Comparison of ENCODE assay signal across 2 cellular contexts in the genomic region with DNA sequence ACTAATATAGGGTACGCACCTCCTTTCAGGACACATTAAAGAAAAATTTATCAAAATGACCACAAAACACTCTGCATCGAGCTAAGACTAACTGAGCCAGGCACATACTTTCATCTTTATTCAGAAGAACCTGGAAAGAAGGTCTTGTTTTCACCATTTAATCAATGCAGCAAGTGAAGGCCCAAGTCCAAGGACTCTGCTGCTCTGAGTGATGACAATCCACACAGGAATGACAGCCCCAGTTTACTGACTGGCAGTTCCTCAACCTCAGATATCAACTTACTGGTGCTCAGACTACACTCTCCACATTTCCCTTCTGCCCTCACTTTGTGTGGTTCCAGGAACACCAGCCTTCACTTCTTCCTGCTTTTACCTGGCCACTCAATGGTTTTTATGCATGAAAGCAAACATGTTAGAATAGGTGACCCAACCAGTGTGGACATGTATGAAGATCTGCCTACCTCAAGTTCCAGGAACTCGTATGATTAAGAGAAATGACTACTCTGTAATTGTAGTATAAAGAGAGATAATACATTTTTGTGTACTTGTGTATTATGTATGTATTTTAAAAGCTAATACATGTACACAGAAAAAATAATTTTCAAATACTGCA.
TF ChIP-seq lines count a peak whose summit lies in the region.

No MANE protein-coding gene starts in this region.

TF ChIP-seq in IMR-90, 13 proteins besides CTCF, POLR2A, EP300 and RAD21:
- TF ChIP-seq SMC3 (IDR thresholded peaks at IDR 0.05; ENCODE audit: low read depth, low read length) (no peak), NFE2L2 (IDR thresholded peaks at IDR 0.05; ENCODE audit: low read depth, low read length) (no peak)
TF ChIP-seq in IMR-90: peak in this region for 0.

TF ChIP-seq in K562, 482 proteins besides CTCF, POLR2A, EP300 and RAD21:
- TF ChIP-seq, protein P1, sequence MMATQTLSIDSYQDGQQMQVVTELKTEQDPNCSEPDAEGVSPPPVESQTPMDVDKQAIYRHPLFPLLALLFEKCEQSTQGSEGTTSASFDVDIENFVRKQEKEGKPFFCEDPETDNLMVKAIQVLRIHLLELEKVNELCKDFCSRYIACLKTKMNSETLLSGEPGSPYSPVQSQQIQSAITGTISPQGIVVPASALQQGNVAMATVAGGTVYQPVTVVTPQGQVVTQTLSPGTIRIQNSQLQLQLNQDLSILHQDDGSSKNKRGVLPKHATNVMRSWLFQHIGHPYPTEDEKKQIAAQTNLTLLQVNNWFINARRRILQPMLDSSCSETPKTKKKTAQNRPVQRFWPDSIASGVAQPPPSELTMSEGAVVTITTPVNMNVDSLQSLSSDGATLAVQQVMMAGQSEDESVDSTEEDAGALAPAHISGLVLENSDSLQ (IDR thresholded peaks at IDR 0.05): peak; percentile 60
- TF ChIP-seq, protein P2, sequence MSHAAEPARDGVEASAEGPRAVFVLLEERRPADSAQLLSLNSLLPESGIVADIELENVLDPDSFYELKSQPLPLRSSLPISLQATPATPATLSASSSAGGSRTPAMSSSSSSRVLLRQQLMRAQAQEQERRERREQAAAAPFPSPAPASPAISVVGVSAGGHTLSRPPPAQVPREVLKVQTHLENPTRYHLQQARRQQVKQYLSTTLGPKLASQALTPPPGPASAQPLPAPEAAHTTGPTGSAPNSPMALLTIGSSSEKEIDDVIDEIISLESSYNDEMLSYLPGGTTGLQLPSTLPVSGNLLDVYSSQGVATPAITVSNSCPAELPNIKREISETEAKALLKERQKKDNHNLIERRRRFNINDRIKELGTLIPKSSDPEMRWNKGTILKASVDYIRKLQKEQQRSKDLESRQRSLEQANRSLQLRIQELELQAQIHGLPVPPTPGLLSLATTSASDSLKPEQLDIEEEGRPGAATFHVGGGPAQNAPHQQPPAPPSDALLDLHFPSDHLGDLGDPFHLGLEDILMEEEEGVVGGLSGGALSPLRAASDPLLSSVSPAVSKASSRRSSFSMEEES (CRISPR knock-in tag; IDR thresholded peaks at IDR 0.05): no peak
- TF ChIP-seq ARID1B (IDR thresholded peaks at IDR 0.05): no peak
- TF ChIP-seq MEIS2 (IDR thresholded peaks at IDR 0.05; ENCODE audit: partially characterized antibody): peak; percentile 35
- TF ChIP-seq, protein P3, sequence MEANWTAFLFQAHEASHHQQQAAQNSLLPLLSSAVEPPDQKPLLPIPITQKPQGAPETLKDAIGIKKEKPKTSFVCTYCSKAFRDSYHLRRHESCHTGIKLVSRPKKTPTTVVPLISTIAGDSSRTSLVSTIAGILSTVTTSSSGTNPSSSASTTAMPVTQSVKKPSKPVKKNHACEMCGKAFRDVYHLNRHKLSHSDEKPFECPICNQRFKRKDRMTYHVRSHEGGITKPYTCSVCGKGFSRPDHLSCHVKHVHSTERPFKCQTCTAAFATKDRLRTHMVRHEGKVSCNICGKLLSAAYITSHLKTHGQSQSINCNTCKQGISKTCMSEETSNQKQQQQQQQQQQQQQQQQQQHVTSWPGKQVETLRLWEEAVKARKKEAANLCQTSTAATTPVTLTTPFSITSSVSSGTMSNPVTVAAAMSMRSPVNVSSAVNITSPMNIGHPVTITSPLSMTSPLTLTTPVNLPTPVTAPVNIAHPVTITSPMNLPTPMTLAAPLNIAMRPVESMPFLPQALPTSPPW (CRISPR knock-in tag; IDR thresholded peaks at IDR 0.05): no peak
